In the genomic region with DNA sequence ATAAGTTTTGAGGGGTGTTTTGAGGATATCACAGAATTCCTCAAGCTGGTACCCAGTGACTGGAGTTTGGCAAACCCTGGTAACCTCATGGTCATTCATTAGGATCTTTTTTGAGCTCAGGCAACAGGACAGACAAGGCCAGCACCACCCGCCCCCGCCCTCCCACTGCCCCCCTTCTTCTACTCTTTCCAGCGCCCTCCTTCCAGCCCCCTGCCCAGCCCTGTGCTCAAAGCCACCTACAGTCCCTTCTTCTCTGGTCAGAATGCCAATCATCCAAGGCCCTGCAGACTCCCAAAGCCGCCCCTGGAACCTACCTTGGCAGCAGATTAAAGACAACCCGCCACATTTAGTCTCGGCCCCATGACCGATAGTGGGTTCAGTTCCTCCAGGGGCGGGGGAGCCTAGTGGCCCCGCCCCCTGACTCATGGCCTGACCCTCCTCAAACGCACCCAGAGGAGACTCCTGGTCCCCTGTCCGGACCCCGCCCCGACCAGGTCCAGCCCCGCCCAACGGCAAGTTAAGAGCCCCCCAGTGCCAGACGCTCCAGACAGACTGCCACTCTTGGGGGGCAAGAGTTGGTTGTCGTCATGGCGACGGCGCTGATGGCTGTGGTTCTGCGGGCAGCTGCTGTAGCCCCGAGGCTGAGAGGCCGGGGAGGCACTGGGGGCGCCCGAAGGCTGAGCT, we compare ENCODE assay signal across 8 cellular contexts. TPM values are rescaled to one million over a fixed set of nuclear protein-coding genes. Genes with fewer than 3 reads are reported as not detected.
DNase-seq lines count a peak whose midpoint lies in the region; ATAC-seq and TF ChIP-seq lines count a peak whose summit lies in the region.

A gene with protein sequence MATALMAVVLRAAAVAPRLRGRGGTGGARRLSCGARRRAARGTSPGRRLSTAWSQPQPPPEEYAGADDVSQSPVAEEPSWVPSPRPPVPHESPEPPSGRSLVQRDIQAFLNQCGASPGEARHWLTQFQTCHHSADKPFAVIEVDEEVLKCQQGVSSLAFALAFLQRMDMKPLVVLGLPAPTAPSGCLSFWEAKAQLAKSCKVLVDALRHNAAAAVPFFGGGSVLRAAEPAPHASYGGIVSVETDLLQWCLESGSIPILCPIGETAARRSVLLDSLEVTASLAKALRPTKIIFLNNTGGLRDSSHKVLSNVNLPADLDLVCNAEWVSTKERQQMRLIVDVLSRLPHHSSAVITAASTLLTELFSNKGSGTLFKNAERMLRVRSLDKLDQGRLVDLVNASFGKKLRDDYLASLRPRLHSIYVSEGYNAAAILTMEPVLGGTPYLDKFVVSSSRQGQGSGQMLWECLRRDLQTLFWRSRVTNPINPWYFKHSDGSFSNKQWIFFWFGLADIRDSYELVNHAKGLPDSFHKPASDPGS (plus strand): TSS at position 546 of the 684 bp plus-strand sequence. CDS start 42 bp downstream, at position 588.

- peaks cover 19 to 33% (median 20%) of the 10 kb centered on the region in 3 donors for H3K4me1 Mint-ChIP-seq in CD8-positive, alpha-beta memory T cell
- peaks cover 16% of the 10 kb centered on the region for H3K4me1 Mint-ChIP-seq in endothelial cell (ENCODE audit: unreplicated experiment)
- peaks cover 17% of the 10 kb centered on the region for H3K4me1 Mint-ChIP-seq in neural crest cell
- H3K4me1 Mint-ChIP-seq in activated T-helper 2 cell treated with anti-CD3 and anti-CD28 coated beads, Interferon-gamma antibody, Interleukin-2, Interleukin-4, amounts not matched to agents 10 μg/mL and 5 μg/mL and 100 μg/mL, durations not matched to agents 14 hours and 24 hours and 36 hours (ENCODE audit: low read depth): peaks cover 13% of the 10 kb centered on the region

- H3K9me3 ChIP-seq in CD8-positive, alpha-beta memory T cell (ENCODE audit: low read length): no peaks in the 10 kb centered on the region

- ATAC-seq in HG02970 (IDR thresholded peaks at IDR 0.05; ENCODE audit: low FRiP score, unreplicated experiment) (no peak), HG03520 (IDR thresholded peaks at IDR 0.05; ENCODE audit: unreplicated experiment) (no peak)

- no peaks in the 10 kb centered on the region for H3K9me3 Mint-ChIP-seq in CD8-positive, alpha-beta memory T cell
- no peaks in the 10 kb centered on the region for H3K9me3 Mint-ChIP-seq in endothelial cell (ENCODE audit: unreplicated experiment)
- H3K9me3 Mint-ChIP-seq in neural crest cell: no peaks in the 10 kb centered on the region
- H3K9me3 Mint-ChIP-seq in activated T-helper 2 cell treated with anti-CD3 and anti-CD28 coated beads, Interferon-gamma antibody, Interleukin-2, Interleukin-4, amounts not matched to agents 10 μg/mL and 5 μg/mL and 100 μg/mL, durations not matched to agents 14 hours and 24 hours and 36 hours: no peaks in the 10 kb centered on the region

- H3K4me1 ChIP-seq in CD8-positive, alpha-beta memory T cell (ENCODE audit: insufficient read depth, low read length): peaks cover 28% of the 10 kb centered on the region

- no peaks in the 10 kb centered on the region for H3K27me3 ChIP-seq in CD8-positive, alpha-beta memory T cell (ENCODE audit: insufficient read depth, low read length, poor library complexity, severe bottlenecking)

- peak within 1 kb of the TSS; percentile 53 to 92 (median 70) for H3K4me3 Mint-ChIP-seq in CD8-positive, alpha-beta memory T cell
- peak within 1 kb of the TSS; percentile 67 for H3K4me3 Mint-ChIP-seq in endothelial cell (ENCODE audit: unreplicated experiment)
- H3K4me3 Mint-ChIP-seq in neural crest cell: peak within 1 kb of the TSS; percentile 79
- no peak within 1 kb of the TSS for H3K4me3 Mint-ChIP-seq in activated T-helper 2 cell treated with anti-CD3 and anti-CD28 coated beads, Interferon-gamma antibody, Interleukin-2, Interleukin-4, amounts not matched to agents 10 μg/mL and 5 μg/mL and 100 μg/mL, durations not matched to agents 14 hours and 24 hours and 36 hours (ENCODE audit: low read depth)

- H3K27ac ChIP-seq in CD8-positive, alpha-beta memory T cell (ENCODE audit: low read depth, low read length): no peak within 1 kb of the TSS

- TF ChIP-seq CTCF in endothelial cell (IDR thresholded peaks at IDR 0.05; ENCODE audit: unreplicated experiment) (no peak), neural crest cell (conservative IDR thresholded peaks at IDR 0.05) (no peak)

- H3K4me3 ChIP-seq in CD8-positive, alpha-beta memory T cell (ENCODE audit: low read length): peak within 1 kb of the TSS; percentile 90

- no peaks in the 10 kb centered on the region for H3K36me3 ChIP-seq in CD8-positive, alpha-beta memory T cell (ENCODE audit: insufficient read depth, low read length)

- peaks cover 0 to 5% (median 0%) of the 10 kb centered on the region in 3 donors for H3K36me3 Mint-ChIP-seq in CD8-positive, alpha-beta memory T cell
- H3K36me3 Mint-ChIP-seq in endothelial cell (ENCODE audit: low read depth, unreplicated experiment) (peaks cover 3% of the 10 kb centered on the region), neural crest cell (ENCODE audit: low read depth) (no peaks in the 10 kb centered on the region)
- peaks cover 8% of the 10 kb centered on the region for H3K36me3 Mint-ChIP-seq in activated T-helper 2 cell treated with anti-CD3 and anti-CD28 coated beads, Interferon-gamma antibody, Interleukin-2, Interleukin-4, amounts not matched to agents 10 μg/mL and 5 μg/mL and 100 μg/mL, durations not matched to agents 14 hours and 24 hours and 36 hours (ENCODE audit: low read depth)

- POLR2A ChIA-PET in CD8-positive, alpha-beta memory T cell (lab: Charles Lee): interaction anchor here (0.6 kb wide), 2 partner anchors 43 to 108 kb away, joined by 3 to 5 read pairs; no protein-coding TSS in a partner anchor

- peak in 3 of 5 donors; percentile 18 to 70 (median 31) for DNase-seq in CD8-positive, alpha-beta memory T cell
- DNase-seq in NCI-H69 (lab: John Stamatoyannopoulos, UW) (peak; percentile 31), endothelial cell (ENCODE audit: low spot score) (no peak), neural crest cell (ENCODE audit: low read depth, low spot score) (no peak), epidermal melanocyte (ENCODE audit: insufficient read length, low spot score) (no peak)
- DNase-seq in activated T-helper 2 cell treated with anti-CD3 and anti-CD28 coated beads, Interferon-gamma antibody, Interleukin-2, Interleukin-4, amounts not matched to agents 10 μg/mL and 5 μg/mL and 100 μg/mL, durations not matched to agents 14 hours and 24 hours and 36 hours (ENCODE audit: low spot score): no peak

- CTCF ChIA-PET in CD8-positive, alpha-beta memory T cell (lab: Charles Lee): interaction anchor here (1.0 to 1.2 kb wide), 3 partner anchors 10 to 342 kb away, joined by 3 to 4 read pairs (median 3); a partner anchor contains a TSS

- peak within 1 kb of the TSS in 2 of 8 donors; percentile 41 to 77 for H3K27ac Mint-ChIP-seq in CD8-positive, alpha-beta memory T cell
- H3K27ac Mint-ChIP-seq in endothelial cell (ENCODE audit: unreplicated experiment) (no peak within 1 kb of the TSS), neural crest cell (ENCODE audit: unreplicated experiment) (no peak within 1 kb of the TSS)
- H3K27ac Mint-ChIP-seq in activated T-helper 2 cell treated with anti-CD3 and anti-CD28 coated beads, Interferon-gamma antibody, Interleukin-2, Interleukin-4, amounts not matched to agents 10 μg/mL and 5 μg/mL and 100 μg/mL, durations not matched to agents 14 hours and 24 hours and 36 hours: no peak within 1 kb of the TSS

- intact Hi-C loops in activated T-helper 2 cell treated with anti-CD3 and anti-CD28 coated beads, Interferon-gamma antibody, Interleukin-2, Interleukin-4, amounts not matched to agents 10 μg/mL and 5 μg/mL and 100 μg/mL, durations not matched to agents 14 hours and 24 hours and 36 hours (cut with micrococcal nuclease): no loop called here

- H3K27me3 Mint-ChIP-seq in CD8-positive, alpha-beta memory T cell: peaks cover 4 to 8% of the 10 kb centered on the region in 2 donors
- H3K27me3 Mint-ChIP-seq in endothelial cell (ENCODE audit: unreplicated experiment): peaks cover 15% of the 10 kb centered on the region
- peaks cover 81% of the 10 kb centered on the region for H3K27me3 Mint-ChIP-seq in neural crest cell (ENCODE audit: low read depth)
- H3K27me3 Mint-ChIP-seq in activated T-helper 2 cell treated with anti-CD3 and anti-CD28 coated beads, Interferon-gamma antibody, Interleukin-2, Interleukin-4, amounts not matched to agents 10 μg/mL and 5 μg/mL and 100 μg/mL, durations not matched to agents 14 hours and 24 hours and 36 hours (ENCODE audit: low read depth): peaks cover 24% of the 10 kb centered on the region

RNA-seq across cellular contexts. Expression of the gene that starts here (rescaled TPM):
- total RNA-seq in CD8-positive, alpha-beta memory T cell: under 1 TPM; 0.60 to 0.74 TPM
- polyA plus RNA-seq in CD8-positive, alpha-beta memory T cell: 1.0 TPM
- total RNA-seq in endothelial cell (ENCODE audit: unreplicated experiment) (1.2 TPM), neural crest cell (0.93 and 1.1 TPM in 2 replicates)
- 0.28 and 0.82 TPM in 2 replicates for total RNA-seq in activated T-helper 2 cell treated with anti-CD3 and anti-CD28 coated beads, Interferon-gamma antibody, Interleukin-2, Interleukin-4, amounts not matched to agents 10 μg/mL and 5 μg/mL and 100 μg/mL, durations not matched to agents 14 hours and 24 hours and 36 hours

Comparison
In these comparisons a context has a peak if more than half of its experiments do, and no peak if none do; other contexts are left out.
1. DNase-seq: peak in CD8-positive, alpha-beta memory T cell (3 of 5) and NCI-H69 (single experiment); none in endothelial cell (single experiment), neural crest cell (single experiment), activated T-helper 2 cell treated with anti-CD3 and anti-CD28 coated beads, Interferon-gamma antibody, Interleukin-2, Interleukin-4, amounts not matched to agents 10 μg/mL and 5 μg/mL and 100 μg/mL, durations not matched to agents 14 hours and 24 hours and 36 hours (single experiment) and epidermal melanocyte (single experiment).